Comparison of ENCODE assay signal across 9 cellular contexts in the genomic region with DNA sequence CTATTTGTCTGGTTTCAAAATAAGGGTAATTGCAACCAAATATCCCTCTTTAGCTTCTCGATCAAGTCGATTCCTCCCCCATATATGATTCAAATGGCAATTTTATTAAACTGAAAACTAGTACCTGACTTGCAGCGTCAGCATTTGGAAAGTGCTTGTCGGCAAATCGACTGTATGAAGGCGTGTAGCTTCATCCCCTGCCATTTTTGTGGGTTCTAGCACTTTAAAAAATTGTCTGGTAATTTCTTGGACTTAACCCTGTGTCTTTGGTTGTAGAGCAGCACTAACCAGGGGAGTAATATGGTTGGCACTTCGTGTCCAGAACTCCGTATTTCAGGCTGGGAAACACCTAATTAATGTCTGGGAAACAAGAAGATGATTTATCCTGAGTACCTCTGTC. TPM values are rescaled to one million over a fixed set of nuclear protein-coding genes. Genes with fewer than 3 reads are reported as not detected.
DNase-seq lines count a peak whose midpoint lies in the region; ATAC-seq and TF ChIP-seq lines count a peak whose summit lies in the region.
"Had no signal": no experiment of that assay in that cellular context is flagged by ENCODE, and none has a peak within 500 bp of the region (broad histone marks: within the 10 kb centered on the region; RNA-seq: fewer than 3 reads in every experiment).

No MANE protein-coding gene starts in this region.

- H3K36me3 ChIP-seq in thoracic aorta: no peaks in the 10 kb centered on the region

- H3K4me3 Mint-ChIP-seq in activated naive CD8-positive, alpha-beta T cell: peak overlapping the region; percentile 70
- no peak overlapping the region for H3K4me3 Mint-ChIP-seq in activated naive CD8-positive, alpha-beta T cell treated with anti-CD3 and anti-CD28 coated beads for 36 hours

- no peaks in the 10 kb centered on the region for H3K9me3 Mint-ChIP-seq in activated naive CD8-positive, alpha-beta T cell (ENCODE audit: low read depth)
- H3K9me3 Mint-ChIP-seq in activated naive CD8-positive, alpha-beta T cell treated with anti-CD3 and anti-CD28 coated beads for 36 hours: peaks cover 4% of the 10 kb centered on the region

- peaks cover 5 to 7% of the 10 kb centered on the region in 2 donors for H3K4me1 ChIP-seq in thoracic aorta (ENCODE audit: control insufficient read depth in 1 of 2, low read depth in 2 of 2)

- no peaks in the 10 kb centered on the region for H3K36me3 Mint-ChIP-seq in activated naive CD8-positive, alpha-beta T cell
- no peaks in the 10 kb centered on the region for H3K36me3 Mint-ChIP-seq in activated naive CD8-positive, alpha-beta T cell treated with anti-CD3 and anti-CD28 coated beads for 36 hours
- H3K36me3 Mint-ChIP-seq: CD8-positive, alpha-beta memory T cell had no signal

- no peak for DNase-seq in activated naive CD8-positive, alpha-beta T cell treated with anti-CD3 and anti-CD28 coated beads for 36 hours
- DNase-seq in astrocyte of the spinal cord (ENCODE audit: low read depth, low spot score) (no peak), left kidney (ENCODE audit: low read depth, low spot score) (peak; percentile 7), thoracic aorta (ENCODE audit: low spot score) (no peak)
- DNase-seq: CD8-positive, alpha-beta memory T cell had no signal

- peaks cover 13% of the 10 kb centered on the region for H3K4me1 Mint-ChIP-seq in activated naive CD8-positive, alpha-beta T cell (ENCODE audit: low read depth)
- peaks cover 8% of the 10 kb centered on the region for H3K4me1 Mint-ChIP-seq in activated naive CD8-positive, alpha-beta T cell treated with anti-CD3 and anti-CD28 coated beads for 36 hours

- H3K27ac Mint-ChIP-seq in activated naive CD8-positive, alpha-beta T cell: no peak overlapping the region
- H3K27ac Mint-ChIP-seq in activated naive CD8-positive, alpha-beta T cell treated with anti-CD3 and anti-CD28 coated beads for 36 hours: no peak overlapping the region
- H3K27ac Mint-ChIP-seq: CD8-positive, alpha-beta memory T cell had no signal

- peaks cover 32% of the 10 kb centered on the region for H3K27me3 Mint-ChIP-seq in activated naive CD8-positive, alpha-beta T cell
- H3K27me3 Mint-ChIP-seq in activated naive CD8-positive, alpha-beta T cell treated with anti-CD3 and anti-CD28 coated beads for 36 hours: peaks cover 53% of the 10 kb centered on the region

- in situ Hi-C loops in astrocyte of the spinal cord (cut with HindIII; ENCODE audit: low sequenced_read_pairs): no loop called here

- no peak for TF ChIP-seq CTCF in astrocyte of the spinal cord (IDR thresholded peaks at IDR 0.05; ENCODE audit: low read depth, low read length)
- no peak for TF ChIP-seq CTCF in thoracic aorta (IDR thresholded peaks at IDR 0.05)

- no peak overlapping the region for H3K27ac ChIP-seq in thoracic aorta

- H3K27me3 ChIP-seq in thoracic aorta (replicated peaks; ENCODE audit: insufficient read depth): no peaks in the 10 kb centered on the region

- peaks cover under 1% of the 10 kb centered on the region for H3K9me3 ChIP-seq in thoracic aorta

- ATAC-seq in thoracic aorta (ENCODE audit: insufficient number of reproducible peaks, low FRiP score, low read depth): no peak
- no peak for ATAC-seq in GM18511 (IDR thresholded peaks at IDR 0.05; ENCODE audit: unreplicated experiment)
- no peak for ATAC-seq in HG02981 (IDR thresholded peaks at IDR 0.05; ENCODE audit: unreplicated experiment)
- no peak for ATAC-seq in HG03159 (IDR thresholded peaks at IDR 0.05; ENCODE audit: unreplicated experiment)

- H3K4me3 ChIP-seq in astrocyte of the spinal cord (ENCODE audit: low read depth, low read length) (peak overlapping the region; percentile 62), thoracic aorta (peak overlapping the region; percentile 72)

RNA-seq across cellular contexts. Expression of a gene that starts 0.6 kb away (rescaled TPM):
- total RNA-seq in activated naive CD8-positive, alpha-beta T cell treated with anti-CD3 and anti-CD28 coated beads for 36 hours: not detected
- total RNA-seq in thoracic aorta: 1 to 10 TPM; 3.6 to 4.3 TPM

Comparison
In these comparisons a context has a peak if more than half of its experiments do, and no peak if none do; other contexts are left out.
1. RNA of a gene that starts 0.6 kb away (total RNA-seq): 3.6 to 4.3 TPM in thoracic aorta; not detected in activated naive CD8-positive, alpha-beta T cell treated with anti-CD3 and anti-CD28 coated beads for 36 hours; every median in the first group is over 4 times any median in the second.